ENCODE assay signal across 19 cellular contexts in the genomic region with DNA sequence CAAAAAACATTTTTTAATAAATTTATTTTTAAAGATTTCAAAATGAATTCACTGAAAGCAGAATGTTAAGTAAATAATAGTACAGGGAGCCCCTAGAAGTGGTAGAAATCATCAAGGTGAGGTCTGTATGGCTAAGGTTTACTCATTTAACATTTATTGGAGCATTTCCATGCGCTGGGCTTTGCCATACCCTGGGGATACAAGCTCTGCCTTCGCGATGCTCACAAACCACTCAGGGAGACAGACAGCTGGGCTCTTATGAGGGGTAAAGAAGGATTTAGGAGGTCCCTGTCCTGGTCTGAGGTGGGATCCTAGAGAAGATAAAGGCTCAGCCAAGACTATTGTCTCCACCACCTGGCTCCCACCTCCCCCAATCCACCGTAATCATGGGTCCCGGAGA. TPM values are rescaled to one million over a fixed set of nuclear protein-coding genes. Genes with fewer than 3 reads are reported as not detected.
"Had no signal": no experiment of that assay in that cellular context is flagged by ENCODE, and none has a peak within 500 bp of the region (broad histone marks: within the 10 kb centered on the region; RNA-seq: fewer than 3 reads in every experiment).

No MANE protein-coding gene starts in this region.

- H3K27ac ChIP-seq: parathyroid adenoma, sigmoid colon, VCaP had no signal

- H3K9me3 ChIP-seq: sigmoid colon, vagina had no signal

- H3K9ac ChIP-seq: parathyroid adenoma had no signal

- H2AFZ ChIP-seq: parathyroid adenoma had no signal

- H3K27me3 ChIP-seq: sigmoid colon, vagina had no signal

- H3K79me2 ChIP-seq: parathyroid adenoma had no signal

- H3K4me3 ChIP-seq: sigmoid colon, vagina had no signal

- DNase-seq: activated CD4-positive, alpha-beta T cell treated with anti-CD3 and anti-CD28 coated beads for 1 hour; activated CD8-positive, alpha-beta memory T cell treated with anti-CD3 and anti-CD28 coated beads for 24 hours; activated CD8-positive, alpha-beta memory T cell treated with anti-CD3 and anti-CD28 coated beads, Interleukin-2, amount 50 U/mL, for 48 hours; activated effector memory CD4-positive, alpha-beta T cell treated with Interleukin-2 at 50 U/mL for 16 hours; activated naive CD4-positive, alpha-beta T cell treated with anti-CD3 and anti-CD28 coated beads, Interleukin-2, amount 50 U/mL, for 16 hours; activated T-cell treated with anti-CD3 and anti-CD28 coated beads, Interleukin-2, amount 50 U/mL, for 48 hours; aorta; cortex of kidney; immature natural killer cell; mesendoderm; natural killer cell; stimulated activated CD4-positive, alpha-beta T cell treated with anti-CD3 and anti-CD28 coated beads, Interleukin-1b, Interleukin-23, amount 100 ng/mL, for 48 hours; stimulated activated CD8-positive, alpha-beta memory T cell treated with anti-CD3 and anti-CD28 coated beads, Interleukin-4, amount 100 ng/mL, for 48 hours; stimulated activated naive CD4-positive, alpha-beta T cell; T-helper 17 cell had no signal

RNA-seq across cellular contexts. Expression of gene MMP2, which starts 18.6 kb away (rescaled TPM):
- total RNA-seq: natural killer cell, T-helper 17 cell had no signal
- polyA plus RNA-seq: immature natural killer cell had no signal
